Comparison of ENCODE assay signal across 11 cellular contexts in genomic region chr6:89387516-89388222, GRCh38. TPM values are rescaled to one million over a fixed set of nuclear protein-coding genes. Genes with fewer than 3 reads are reported as not detected.
DNase-seq lines count a peak whose midpoint lies in the region; ATAC-seq and TF ChIP-seq lines count a peak whose summit lies in the region.
"Had no signal": no experiment of that assay in that cellular context is flagged by ENCODE, and none has a peak within 500 bp of the region (broad histone marks: within the 10 kb centered on the region; RNA-seq: fewer than 3 reads in every experiment).

No MANE protein-coding gene starts in this region.

- no peaks in the 10 kb centered on the region for H3F3A ChIP-seq in neural progenitor cell (ENCODE audit: low read depth)

- H3K4me3 Mint-ChIP-seq in neural progenitor cell (no peak overlapping the region), immature natural killer cell (no peak overlapping the region)
- H3K4me3 Mint-ChIP-seq: activated CD4-positive, alpha-beta memory T cell treated with anti-CD3 and anti-CD28 coated beads, Interleukin-2, amount 10 ng/mL, durations not matched to agents 7 days and 5 days; nephron had no signal

- intact Hi-C loops in upper lobe of right lung (cut with DNase I): no loop called here

- no peaks in the 10 kb centered on the region for H3K27me3 ChIP-seq in neural progenitor cell
- no peaks in the 10 kb centered on the region for H3K27me3 ChIP-seq in upper lobe of right lung

- no peaks in the 10 kb centered on the region for H3K79me2 ChIP-seq in neural progenitor cell (ENCODE audit: low read depth)

- TF ChIP-seq CTCF in neural progenitor cell (IDR thresholded peaks at IDR 0.05) (no peak), upper lobe of right lung (IDR thresholded peaks at IDR 0.05) (no peak)

- ATAC-seq in GM18873 (IDR thresholded peaks at IDR 0.05; ENCODE audit: low FRiP score, unreplicated experiment) (peak; percentile 93), GM21825 (IDR thresholded peaks at IDR 0.05; ENCODE audit: unreplicated experiment) (peak; percentile 91), HG03460 (IDR thresholded peaks at IDR 0.05; ENCODE audit: unreplicated experiment) (peak; percentile 96), upper lobe of right lung (no peak)

- H3K27ac Mint-ChIP-seq in neural progenitor cell (peak overlapping the region; percentile 43), immature natural killer cell (no peak overlapping the region)
- H3K27ac Mint-ChIP-seq: activated CD4-positive, alpha-beta memory T cell treated with anti-CD3 and anti-CD28 coated beads, Interleukin-2, amount 10 ng/mL, durations not matched to agents 7 days and 5 days; nephron had no signal

- no peak overlapping the region for H3K27ac ChIP-seq in neural progenitor cell
- no peak overlapping the region for H3K27ac ChIP-seq in upper lobe of right lung

- peaks cover 2% of the 10 kb centered on the region for H3K27me3 Mint-ChIP-seq in neural progenitor cell (ENCODE audit: insufficient read depth, low read depth)
- H3K27me3 Mint-ChIP-seq in immature natural killer cell (ENCODE audit: low read depth in 3 of 3): peaks cover 0 to 11% (median 11%) of the 10 kb centered on the region in 3 donors

- no peak overlapping the region for H3K4me2 ChIP-seq in neural progenitor cell

- no peak overlapping the region for H3K4me3 ChIP-seq in neural progenitor cell
- no peak overlapping the region for H3K4me3 ChIP-seq in upper lobe of right lung

- peaks cover 4% of the 10 kb centered on the region for H3K4me1 ChIP-seq in neural progenitor cell
- H3K4me1 ChIP-seq in upper lobe of right lung: no peaks in the 10 kb centered on the region

- H3K36me3 Mint-ChIP-seq in neural progenitor cell: peaks cover 12% of the 10 kb centered on the region
- no peaks in the 10 kb centered on the region for H3K36me3 Mint-ChIP-seq in immature natural killer cell

- H3K9me3 Mint-ChIP-seq in neural progenitor cell: no peaks in the 10 kb centered on the region
- H3K9me3 Mint-ChIP-seq in immature natural killer cell: peaks cover 0 to 2% (median 0%) of the 10 kb centered on the region in 6 donors
- H3K9me3 Mint-ChIP-seq: nephron had no signal

- H4K20me1 ChIP-seq in neural progenitor cell (ENCODE audit: low read depth): no peaks in the 10 kb centered on the region

- DNase-seq in neural progenitor cell (ENCODE audit: low spot score): no peak
- no peak for DNase-seq in immature natural killer cell
- DNase-seq in HK-2 (ENCODE audit: unreplicated experiment): no peak
- no peak for DNase-seq in upper lobe of right lung
- no peak for DNase-seq in NCI-H2227 (lab: John Stamatoyannopoulos, UW; ENCODE audit: unreplicated experiment)
- DNase-seq: activated CD4-positive, alpha-beta memory T cell treated with anti-CD3 and anti-CD28 coated beads, Interleukin-2, amount 10 ng/mL, durations not matched to agents 7 days and 5 days; hypothalamus had no signal

- H3K4me1 Mint-ChIP-seq in neural progenitor cell (peaks cover 10% of the 10 kb centered on the region), immature natural killer cell (no peaks in the 10 kb centered on the region)

- H3K9me3 ChIP-seq in neural progenitor cell (ENCODE audit: low read depth) (no peaks in the 10 kb centered on the region), upper lobe of right lung (no peaks in the 10 kb centered on the region)

- no peak overlapping the region for H3K9ac ChIP-seq in neural progenitor cell

- H3K36me3 ChIP-seq in neural progenitor cell: no peaks in the 10 kb centered on the region
- no peaks in the 10 kb centered on the region for H3K36me3 ChIP-seq in upper lobe of right lung

- H2AFZ ChIP-seq in neural progenitor cell (replicated peaks): no peak overlapping the region

RNA-seq across cellular contexts. Expression of gene RRAGD, which starts 24.4 kb away (rescaled TPM):
- total RNA-seq in neural progenitor cell (ENCODE audit: low replicate concordance) (18.6 and 20.7 TPM in 2 replicates), upper lobe of right lung (44.0 TPM)
- polyA plus RNA-seq in immature natural killer cell: under 1 TPM in 2 of 3 donors, not detected in 1; 0.11 to 0.22 TPM

RNA-seq across cellular contexts. Expression of gene UBE2J1, which starts 35.1 kb away (rescaled TPM):
- total RNA-seq in neural progenitor cell (ENCODE audit: low replicate concordance): 27.4 and 43.0 TPM in 2 replicates
- polyA plus RNA-seq in immature natural killer cell: 10 to 100 TPM; 38.2 to 54.8 (median 40.8) TPM
- total RNA-seq in upper lobe of right lung: 42.7 TPM

RNA-seq across cellular contexts. Expression of gene ANKRD6, which starts 45.3 kb away (rescaled TPM):
- total RNA-seq in neural progenitor cell (ENCODE audit: low replicate concordance) (36.3 and 45.0 TPM in 2 replicates), upper lobe of right lung (20.2 TPM)
- polyA plus RNA-seq in immature natural killer cell: 1 to 10 TPM in 1 of 3 donors, under 1 TPM in 2; 0.06 to 3.0 (median 0.52) TPM
